Comparison of ENCODE assay signal across 10 cellular contexts in genomic region chr10:117216028-117216427, GRCh38. TPM values are rescaled to one million over a fixed set of nuclear protein-coding genes. Genes with fewer than 3 reads are reported as not detected.
DNase-seq lines count a peak whose midpoint lies in the region; ATAC-seq and TF ChIP-seq lines count a peak whose summit lies in the region.
"Had no signal": no experiment of that assay in that cellular context is flagged by ENCODE, and none has a peak within 500 bp of the region (broad histone marks: within the 10 kb centered on the region; RNA-seq: fewer than 3 reads in every experiment).

No MANE protein-coding gene starts in this region.

- peaks cover 40% of the 10 kb centered on the region for H3K27me3 Mint-ChIP-seq in MCF 10A (ENCODE audit: insufficient read depth, unreplicated experiment)
- H3K27me3 Mint-ChIP-seq in activated T-helper 1 cell treated with anti-CD3 and anti-CD28 coated beads, Interleukin-12 subunit alpha, Interleukin-12 subunit beta, Interleukin-2, Interleukin-4 antibody, amounts not matched to agents 30 ng/mL and 10 ng/mL and 1 ng/mL, durations not matched to agents 14 hours and 24 hours and 36 hours (ENCODE audit: insufficient read depth), result peaks cover 17% of the 10 kb centered on the region
- H3K27me3 Mint-ChIP-seq in memory B cell, result peaks cover 15% of the 10 kb centered on the region
- H3K27me3 Mint-ChIP-seq in progenitor cell of endocrine pancreas, result peaks cover 79% of the 10 kb centered on the region

- POLR2A ChIA-PET in MCF 10A (lab: Yijun Ruan, JAX), result interaction anchor here (0.8 to 4.1 kb wide), 4 partner anchors 41 to 154 kb away, joined by 3 to 53 read pairs (median 3); no protein-coding TSS in a partner anchor

- TF ChIP-seq CTCF in MCF 10A (IDR thresholded peaks at IDR 0.05; ENCODE audit: unreplicated experiment) (no peak), breast epithelium (IDR thresholded peaks at IDR 0.05) (no peak), testis (IDR thresholded peaks at IDR 0.05) (no peak), progenitor cell of endocrine pancreas (IDR thresholded peaks at IDR 0.05; ENCODE audit: unreplicated experiment) (no peak), smooth muscle cell (IDR thresholded peaks at IDR 0.05; ENCODE audit: borderline replicate concordance, insufficient read depth, poor library complexity, severe bottlenecking) (no peak)

- H3K36me3 ChIP-seq in breast epithelium, result no peaks in the 10 kb centered on the region
- H3K36me3 ChIP-seq in testis (ENCODE audit: low read depth, missing control alignments), result no peaks in the 10 kb centered on the region
- H3K36me3 ChIP-seq in smooth muscle cell (ENCODE audit: low read depth), result no peaks in the 10 kb centered on the region

- H3K79me2 ChIP-seq in smooth muscle cell (ENCODE audit: low read depth), result no peaks in the 10 kb centered on the region

- CTCF ChIA-PET in MCF 10A (lab: Yijun Ruan, JAX), result interaction anchor here (0.6 to 7.2 kb wide), 52 partner anchors 8 to 1588 kb away, joined by 3 to 170 read pairs (median 6); no protein-coding TSS in a partner anchor

- H3K9ac ChIP-seq in smooth muscle cell (ENCODE audit: low read depth), result no peak overlapping the region

- no peaks in the 10 kb centered on the region for H4K20me1 ChIP-seq in smooth muscle cell (ENCODE audit: low read depth)

- H2AFZ ChIP-seq in smooth muscle cell (ENCODE audit: low read depth), result no peak overlapping the region

- H3K4me2 ChIP-seq in smooth muscle cell, result no peak overlapping the region

- H3K27ac ChIP-seq in breast epithelium (no peak overlapping the region), testis (no peak overlapping the region), smooth muscle cell (ENCODE audit: low read depth) (no peak overlapping the region)

- H3K27ac Mint-ChIP-seq in MCF 10A (ENCODE audit: low read depth, unreplicated experiment) (no peak overlapping the region), memory B cell (no peak overlapping the region), progenitor cell of endocrine pancreas (no peak overlapping the region)
- H3K27ac Mint-ChIP-seq in activated T-helper 1 cell treated with anti-CD3 and anti-CD28 coated beads, Interleukin-12 subunit alpha, Interleukin-12 subunit beta, Interleukin-2, Interleukin-4 antibody, amounts not matched to agents 30 ng/mL and 10 ng/mL and 1 ng/mL, durations not matched to agents 14 hours and 24 hours and 36 hours, result no peak overlapping the region
- H3K27ac Mint-ChIP-seq: activated CD4-positive, alpha-beta memory T cell treated with anti-CD3 and anti-CD28 coated beads, Interleukin-2, amount 10 ng/mL, durations not matched to agents 7 days and 5 days had no signal

- no peak for DNase-seq in MCF 10A (ENCODE audit: unreplicated experiment)
- DNase-seq in breast epithelium (ENCODE audit: low spot score in 2 of 2), result no peak
- no peak for DNase-seq in activated T-helper 1 cell treated with anti-CD3 and anti-CD28 coated beads, Interleukin-12 subunit alpha, Interleukin-12 subunit beta, Interleukin-2, Interleukin-4 antibody, amounts not matched to agents 30 ng/mL and 10 ng/mL and 1 ng/mL, durations not matched to agents 14 hours and 24 hours and 36 hours (ENCODE audit: low spot score)
- DNase-seq in memory B cell (ENCODE audit: low spot score in 2 of 2), result no peak
- DNase-seq in testis, result no peak
- no peak for DNase-seq in progenitor cell of endocrine pancreas (ENCODE audit: low spot score, unreplicated experiment)
- no peak for DNase-seq in smooth muscle cell (lab: John Stamatoyannopoulos, UW; ENCODE audit: unreplicated experiment)

- no peaks in the 10 kb centered on the region for H3K4me1 Mint-ChIP-seq in MCF 10A (ENCODE audit: insufficient read depth, unreplicated experiment)
- H3K4me1 Mint-ChIP-seq in activated T-helper 1 cell treated with anti-CD3 and anti-CD28 coated beads, Interleukin-12 subunit alpha, Interleukin-12 subunit beta, Interleukin-2, Interleukin-4 antibody, amounts not matched to agents 30 ng/mL and 10 ng/mL and 1 ng/mL, durations not matched to agents 14 hours and 24 hours and 36 hours (ENCODE audit: low read depth), result no peaks in the 10 kb centered on the region
- H3K4me1 Mint-ChIP-seq in memory B cell, result no peaks in the 10 kb centered on the region
- no peaks in the 10 kb centered on the region for H3K4me1 Mint-ChIP-seq in progenitor cell of endocrine pancreas (ENCODE audit: low read depth)

- H3K4me3 Mint-ChIP-seq in MCF 10A (ENCODE audit: unreplicated experiment) (peak overlapping the region; percentile 78), memory B cell (peak overlapping the region; percentile 62), progenitor cell of endocrine pancreas (ENCODE audit: low read depth) (no peak overlapping the region)
- peak overlapping the region; percentile 15 for H3K4me3 Mint-ChIP-seq in activated T-helper 1 cell treated with anti-CD3 and anti-CD28 coated beads, Interleukin-12 subunit alpha, Interleukin-12 subunit beta, Interleukin-2, Interleukin-4 antibody, amounts not matched to agents 30 ng/mL and 10 ng/mL and 1 ng/mL, durations not matched to agents 14 hours and 24 hours and 36 hours

- ATAC-seq in memory B cell (ENCODE audit: low read depth) (no peak), HG03280 (IDR thresholded peaks at IDR 0.05; ENCODE audit: unreplicated experiment) (no peak)

- peaks cover 6% of the 10 kb centered on the region for H3K36me3 Mint-ChIP-seq in MCF 10A (ENCODE audit: insufficient read depth, unreplicated experiment)
- H3K36me3 Mint-ChIP-seq in activated T-helper 1 cell treated with anti-CD3 and anti-CD28 coated beads, Interleukin-12 subunit alpha, Interleukin-12 subunit beta, Interleukin-2, Interleukin-4 antibody, amounts not matched to agents 30 ng/mL and 10 ng/mL and 1 ng/mL, durations not matched to agents 14 hours and 24 hours and 36 hours (ENCODE audit: low read depth), result no peaks in the 10 kb centered on the region
- H3K36me3 Mint-ChIP-seq in memory B cell, result no peaks in the 10 kb centered on the region
- no peaks in the 10 kb centered on the region for H3K36me3 Mint-ChIP-seq in progenitor cell of endocrine pancreas (ENCODE audit: insufficient read depth)

- H3K9me3 ChIP-seq in breast epithelium, result peaks cover 4 to 25% of the 10 kb centered on the region in 2 donors
- no peaks in the 10 kb centered on the region for H3K9me3 ChIP-seq in testis
- peaks cover 4% of the 10 kb centered on the region for H3K9me3 ChIP-seq in smooth muscle cell (replicated peaks; ENCODE audit: low read depth)

- TF ChIP-seq POLR2A in breast epithelium (IDR thresholded peaks at IDR 0.05) (no peak), testis (IDR thresholded peaks at IDR 0.05) (no peak)

- WGBS in testis, 2 donors, result 26 to 49% methylated on average over 7 to 14 of the region's 15 CpGs
- 85% methylated on average over 15 of the region's 15 CpGs for WGBS in smooth muscle cell (ENCODE audit: low lambda C conversion rate)

- H3F3A ChIP-seq in smooth muscle cell (ENCODE audit: low read depth), result no peaks in the 10 kb centered on the region

- no TSS peak for BruUV-seq in MCF 10A (replicated peaks; lab: Mats Ljungman, UMichigan)

- H3K4me1 ChIP-seq in breast epithelium, result peaks cover 3 to 10% of the 10 kb centered on the region in 2 donors
- H3K4me1 ChIP-seq in testis, result peaks cover 3% of the 10 kb centered on the region
- H3K4me1 ChIP-seq in smooth muscle cell (ENCODE audit: low read depth), result peaks cover 4% of the 10 kb centered on the region

- H3K27me3 ChIP-seq in breast epithelium (peaks cover 0 to 15% of the 10 kb centered on the region in 2 donors), testis (no peaks in the 10 kb centered on the region), smooth muscle cell (ENCODE audit: low read depth) (peaks cover 50% of the 10 kb centered on the region)

- H3K4me3 ChIP-seq in breast epithelium (peak overlapping the region in 1 of 3 donors; percentile 70), testis (peak overlapping the region; percentile 27 to 48), smooth muscle cell (no peak overlapping the region)

- intact Hi-C loops in MCF 10A (cut with micrococcal nuclease), result loop anchor here (1.0 to 10.0 kb wide), 3 partner anchors 104 to 1026 kb away; no protein-coding TSS in a partner anchor
- intact Hi-C loops in breast epithelium (cut with DNase I; ENCODE audit: low total_unique reads), result no loop called here
- intact Hi-C loops in activated T-helper 1 cell treated with anti-CD3 and anti-CD28 coated beads, Interleukin-12 subunit alpha, Interleukin-12 subunit beta, Interleukin-2, Interleukin-4 antibody, amounts not matched to agents 30 ng/mL and 10 ng/mL and 1 ng/mL, durations not matched to agents 14 hours and 24 hours and 36 hours (cut with micrococcal nuclease), result loop anchor here (1.0 to 2.0 kb wide), 2 partner anchors 104 to 159 kb away; partner anchors contain the start of gene PDZD8
- intact Hi-C loops in testis (cut with DNase I; ENCODE audit: low total_unique reads), result no loop called here

- H3K9me3 Mint-ChIP-seq in MCF 10A (ENCODE audit: unreplicated experiment) (peaks cover 8% of the 10 kb centered on the region), memory B cell (peaks cover 11% of the 10 kb centered on the region), progenitor cell of endocrine pancreas (ENCODE audit: low read depth) (peaks cover 11% of the 10 kb centered on the region)
- H3K9me3 Mint-ChIP-seq in activated T-helper 1 cell treated with anti-CD3 and anti-CD28 coated beads, Interleukin-12 subunit alpha, Interleukin-12 subunit beta, Interleukin-2, Interleukin-4 antibody, amounts not matched to agents 30 ng/mL and 10 ng/mL and 1 ng/mL, durations not matched to agents 14 hours and 24 hours and 36 hours, result no peaks in the 10 kb centered on the region

RNA-seq across cellular contexts. Expression of gene KCNK18, which starts 18.7 kb away (rescaled TPM):
- total RNA-seq in MCF 10A (2022) (not detected in 2 replicates), breast epithelium (not detected), testis (not detected), progenitor cell of endocrine pancreas (not detected in 2 replicates), smooth muscle cell (not detected in 2 replicates)
- total RNA-seq in activated T-helper 1 cell treated with anti-CD3 and anti-CD28 coated beads, Interleukin-12 subunit alpha, Interleukin-12 subunit beta, Interleukin-2, Interleukin-4 antibody, amounts not matched to agents 30 ng/mL and 10 ng/mL and 1 ng/mL, durations not matched to agents 14 hours and 24 hours and 36 hours, result not detected in 2 replicates
- polyA plus RNA-seq in testis (ENCODE audit: insufficient read depth, low read depth, low replicate concordance) (0.66 TPM), smooth muscle cell (not detected in 2 replicates)
- total RNA-seq: activated CD4-positive, alpha-beta memory T cell treated with anti-CD3 and anti-CD28 coated beads, Interleukin-2, amount 10 ng/mL, durations not matched to agents 7 days and 5 days; myocyte had no signal

RNA-seq across cellular contexts. Expression of gene SLC18A2, which starts 24.9 kb away (rescaled TPM):
- total RNA-seq in MCF 10A (2022) (not detected in 2 replicates), breast epithelium (1 to 10 TPM in 1 of 3 donors, under 1 TPM in 1, not detected in 1; 0.73 to 2.1 TPM), testis (1 to 10 TPM; 2.0 to 2.4 TPM), progenitor cell of endocrine pancreas (0.17 and 0.20 TPM in 2 replicates), smooth muscle cell (0.09 and 0.18 TPM in 2 replicates)
- not detected in 2 replicates for total RNA-seq in activated T-helper 1 cell treated with anti-CD3 and anti-CD28 coated beads, Interleukin-12 subunit alpha, Interleukin-12 subunit beta, Interleukin-2, Interleukin-4 antibody, amounts not matched to agents 30 ng/mL and 10 ng/mL and 1 ng/mL, durations not matched to agents 14 hours and 24 hours and 36 hours
- polyA plus RNA-seq in testis (ENCODE audit: insufficient read depth, low read depth, low replicate concordance) (1.9 TPM), smooth muscle cell (0.18 TPM in 1 of 2 replicates, not detected in the other)
- total RNA-seq: activated CD4-positive, alpha-beta memory T cell treated with anti-CD3 and anti-CD28 coated beads, Interleukin-2, amount 10 ng/mL, durations not matched to agents 7 days and 5 days; myocyte had no signal

Comparison
In these comparisons a context has a peak if more than half of its experiments do, and no peak if none do; other contexts are left out.
1. intact Hi-C loops: an anchor here in MCF 10A (1.0 to 10.0 kb wide) and activated T-helper 1 cell treated with anti-CD3 and anti-CD28 coated beads, Interleukin-12 subunit alpha, Interleukin-12 subunit beta, Interleukin-2, Interleukin-4 antibody, amounts not matched to agents 30 ng/mL and 10 ng/mL and 1 ng/mL, durations not matched to agents 14 hours and 24 hours and 36 hours (1.0 to 2.0 kb wide); none called in breast epithelium and testis.